Comparison of ENCODE assay signal across 8 cellular contexts in genomic region chr2:64646007-64646880, GRCh38. TPM values are rescaled to one million over a fixed set of nuclear protein-coding genes. Genes with fewer than 3 reads are reported as not detected.
DNase-seq lines count a peak whose midpoint lies in the region; ATAC-seq, FAIRE-seq and TF ChIP-seq lines count a peak whose summit lies in the region.

No MANE protein-coding gene starts in this region.

- peaks cover 66 to 97% (median 86%) of the 10 kb centered on the region in 3 donors for H3K4me1 Mint-ChIP-seq in CD8-positive, alpha-beta memory T cell
- H3K4me1 Mint-ChIP-seq in activated T-helper 1 cell treated with anti-CD3 and anti-CD28 coated beads, Interleukin-12 subunit alpha, Interleukin-12 subunit beta, Interleukin-2, Interleukin-4 antibody, amounts not matched to agents 30 ng/mL and 10 ng/mL and 1 ng/mL, durations not matched to agents 14 hours and 24 hours and 36 hours (ENCODE audit: low read depth): peaks cover 81% of the 10 kb centered on the region

- H3K27me3 ChIP-seq in CD8-positive, alpha-beta memory T cell (ENCODE audit: insufficient read depth, low read length, poor library complexity, severe bottlenecking): no peaks in the 10 kb centered on the region
- no peaks in the 10 kb centered on the region for H3K27me3 ChIP-seq in KMS-11 (ENCODE audit: insufficient read depth, low read depth)
- no peaks in the 10 kb centered on the region for H3K27me3 ChIP-seq in testis

- intact Hi-C loops in activated T-helper 1 cell treated with anti-CD3 and anti-CD28 coated beads, Interleukin-12 subunit alpha, Interleukin-12 subunit beta, Interleukin-2, Interleukin-4 antibody, amounts not matched to agents 30 ng/mL and 10 ng/mL and 1 ng/mL, durations not matched to agents 14 hours and 24 hours and 36 hours (cut with micrococcal nuclease): loop anchor here (1.0 to 2.0 kb wide), 6 partner anchors 59 to 227 kb away; no protein-coding TSS in a partner anchor
- intact Hi-C loops in testis (cut with DNase I; ENCODE audit: low total_unique reads): loop anchor here (5.0 kb wide), 1 partner anchor 221 kb away; no protein-coding TSS in a partner anchor

- peak overlapping the region; percentile 39 for H3K27ac ChIP-seq in CD8-positive, alpha-beta memory T cell (ENCODE audit: low read depth, low read length)
- H3K27ac ChIP-seq in KMS-11 (peak overlapping the region; percentile 85), testis (peak overlapping the region in 1 of 2 donors; percentile 95)

- H3K79me2 ChIP-seq in KMS-11 (ENCODE audit: insufficient read depth, low read depth): peaks cover 100% of the 10 kb centered on the region

- DNase-seq in CD8-positive, alpha-beta memory T cell: peak; percentile 66 to 86 (median 77)
- DNase-seq in RCC 7860 (ENCODE audit: low spot score): peak; percentile 62
- peak; percentile 73 for DNase-seq in activated T-helper 1 cell treated with anti-CD3 and anti-CD28 coated beads, Interleukin-12 subunit alpha, Interleukin-12 subunit beta, Interleukin-2, Interleukin-4 antibody, amounts not matched to agents 30 ng/mL and 10 ng/mL and 1 ng/mL, durations not matched to agents 14 hours and 24 hours and 36 hours (ENCODE audit: low spot score)
- peak; percentile 85 for DNase-seq in fibroblast of pulmonary artery (ENCODE audit: low read depth)
- DNase-seq in occipital lobe (lab: John Stamatoyannopoulos, UW): peak; percentile 78
- DNase-seq in testis: peak; percentile 95

- no peak overlapping the region for H3K4me3 ChIP-seq in CD8-positive, alpha-beta memory T cell (ENCODE audit: low read length)
- H3K4me3 ChIP-seq in KMS-11 (IDR thresholded peaks at IDR 0.05; ENCODE audit: insufficient read depth, low read depth, low read length) (no peak overlapping the region), fibroblast of pulmonary artery (replicated peaks; ENCODE audit: low read depth, low read length) (peak overlapping the region; percentile 8), testis (no peak overlapping the region)

- no peaks in the 10 kb centered on the region for H3K9me3 Mint-ChIP-seq in CD8-positive, alpha-beta memory T cell
- no peaks in the 10 kb centered on the region for H3K9me3 Mint-ChIP-seq in activated T-helper 1 cell treated with anti-CD3 and anti-CD28 coated beads, Interleukin-12 subunit alpha, Interleukin-12 subunit beta, Interleukin-2, Interleukin-4 antibody, amounts not matched to agents 30 ng/mL and 10 ng/mL and 1 ng/mL, durations not matched to agents 14 hours and 24 hours and 36 hours

- H3K36me3 ChIP-seq in CD8-positive, alpha-beta memory T cell (ENCODE audit: insufficient read depth, low read length): no peaks in the 10 kb centered on the region
- H3K36me3 ChIP-seq in KMS-11 (ENCODE audit: insufficient read depth) (no peaks in the 10 kb centered on the region), testis (ENCODE audit: low read depth, missing control alignments) (no peaks in the 10 kb centered on the region)

- H3K9ac ChIP-seq in KMS-11: peak overlapping the region; percentile 69; the same call in 1 of the 2 replicates

- H4K20me1 ChIP-seq in KMS-11 (ENCODE audit: insufficient read depth): no peaks in the 10 kb centered on the region; the same call in 1 of the 2 replicates

- TF ChIP-seq POLR2A in testis (IDR thresholded peaks at IDR 0.05): no peak

- 15 to 18% methylated on average over 9 of the region's 9 CpGs for WGBS in testis, 2 donors

- no peaks in the 10 kb centered on the region for H3K9me3 ChIP-seq in CD8-positive, alpha-beta memory T cell (ENCODE audit: low read length)
- H3K9me3 ChIP-seq in testis: no peaks in the 10 kb centered on the region

- peaks cover 0 to 4% (median 2%) of the 10 kb centered on the region in 3 donors for H3K36me3 Mint-ChIP-seq in CD8-positive, alpha-beta memory T cell
- peaks cover 5% of the 10 kb centered on the region for H3K36me3 Mint-ChIP-seq in activated T-helper 1 cell treated with anti-CD3 and anti-CD28 coated beads, Interleukin-12 subunit alpha, Interleukin-12 subunit beta, Interleukin-2, Interleukin-4 antibody, amounts not matched to agents 30 ng/mL and 10 ng/mL and 1 ng/mL, durations not matched to agents 14 hours and 24 hours and 36 hours (ENCODE audit: low read depth)

- no peak overlapping the region for H2AFZ ChIP-seq in KMS-11 (ENCODE audit: low read depth)

- CTCF ChIA-PET in CD8-positive, alpha-beta memory T cell (lab: Charles Lee): interaction anchor here (0.6 to 5.3 kb wide), 52 partner anchors 8 to 315 kb away, joined by 3 to 49 read pairs (median 4); partner anchors contain the start of gene SERTAD2

- H3K4me3 Mint-ChIP-seq in CD8-positive, alpha-beta memory T cell: peak overlapping the region in 4 of 7 donors; percentile 39 to 79 (median 48)
- peak overlapping the region; percentile 51 for H3K4me3 Mint-ChIP-seq in activated T-helper 1 cell treated with anti-CD3 and anti-CD28 coated beads, Interleukin-12 subunit alpha, Interleukin-12 subunit beta, Interleukin-2, Interleukin-4 antibody, amounts not matched to agents 30 ng/mL and 10 ng/mL and 1 ng/mL, durations not matched to agents 14 hours and 24 hours and 36 hours

- POLR2A ChIA-PET in CD8-positive, alpha-beta memory T cell (lab: Charles Lee): interaction anchor here (0.7 to 4.4 kb wide), 8 partner anchors 8 to 121 kb away, joined by 3 to 37 read pairs (median 5); partner anchors contain the start of gene SERTAD2

- H3K27me3 Mint-ChIP-seq in CD8-positive, alpha-beta memory T cell: peaks cover 0 to 2% of the 10 kb centered on the region in 2 donors
- H3K27me3 Mint-ChIP-seq in activated T-helper 1 cell treated with anti-CD3 and anti-CD28 coated beads, Interleukin-12 subunit alpha, Interleukin-12 subunit beta, Interleukin-2, Interleukin-4 antibody, amounts not matched to agents 30 ng/mL and 10 ng/mL and 1 ng/mL, durations not matched to agents 14 hours and 24 hours and 36 hours (ENCODE audit: insufficient read depth): peaks cover 3% of the 10 kb centered on the region

- ATAC-seq in HG03432 (IDR thresholded peaks at IDR 0.05; ENCODE audit: unreplicated experiment): no peak

- FAIRE-seq in RCC 7860 (lab: Jason Lieb, UNC): peak; percentile 65

- H3K4me2 ChIP-seq in KMS-11: peak overlapping the region; percentile 90

- peak overlapping the region in 3 of 8 donors; percentile 18 to 70 (median 58) for H3K27ac Mint-ChIP-seq in CD8-positive, alpha-beta memory T cell
- no peak overlapping the region for H3K27ac Mint-ChIP-seq in activated T-helper 1 cell treated with anti-CD3 and anti-CD28 coated beads, Interleukin-12 subunit alpha, Interleukin-12 subunit beta, Interleukin-2, Interleukin-4 antibody, amounts not matched to agents 30 ng/mL and 10 ng/mL and 1 ng/mL, durations not matched to agents 14 hours and 24 hours and 36 hours

- TF ChIP-seq CTCF in KMS-11 (conservative IDR thresholded peaks at IDR 0.05; ENCODE audit: low read depth, low read length) (peak; percentile 98), fibroblast of pulmonary artery (IDR thresholded peaks at IDR 0.05; ENCODE audit: low read length, missing control alignments) (peak; percentile 93), testis (IDR thresholded peaks at IDR 0.05) (peak; percentile 86 to 98 (median 91))

- peaks cover 74% of the 10 kb centered on the region for H3K4me1 ChIP-seq in CD8-positive, alpha-beta memory T cell (ENCODE audit: insufficient read depth, low read length)
- H3K4me1 ChIP-seq in KMS-11 (ENCODE audit: low read depth, poor library complexity, severe bottlenecking): peaks cover 92% of the 10 kb centered on the region
- peaks cover 65% of the 10 kb centered on the region for H3K4me1 ChIP-seq in testis

RNA-seq across cellular contexts. Expression of gene SERTAD2, which starts 7.5 kb away (rescaled TPM):
- 10 to 100 TPM; 20.6 to 21.4 TPM for total RNA-seq in CD8-positive, alpha-beta memory T cell
- 6.3 TPM for polyA plus RNA-seq in CD8-positive, alpha-beta memory T cell
- total RNA-seq in activated T-helper 1 cell treated with anti-CD3 and anti-CD28 coated beads, Interleukin-12 subunit alpha, Interleukin-12 subunit beta, Interleukin-2, Interleukin-4 antibody, amounts not matched to agents 30 ng/mL and 10 ng/mL and 1 ng/mL, durations not matched to agents 14 hours and 24 hours and 36 hours: 27.3 and 28.5 TPM in 2 replicates
- 8.7 TPM for total RNA-seq in occipital lobe
- total RNA-seq in testis: 10 to 100 TPM; 41.4 to 41.7 TPM
- 24.8 TPM for polyA plus RNA-seq in testis (ENCODE audit: insufficient read depth, low read depth, low replicate concordance)
